Comparison of ENCODE assay signal across 8 cellular contexts in the genomic region with DNA sequence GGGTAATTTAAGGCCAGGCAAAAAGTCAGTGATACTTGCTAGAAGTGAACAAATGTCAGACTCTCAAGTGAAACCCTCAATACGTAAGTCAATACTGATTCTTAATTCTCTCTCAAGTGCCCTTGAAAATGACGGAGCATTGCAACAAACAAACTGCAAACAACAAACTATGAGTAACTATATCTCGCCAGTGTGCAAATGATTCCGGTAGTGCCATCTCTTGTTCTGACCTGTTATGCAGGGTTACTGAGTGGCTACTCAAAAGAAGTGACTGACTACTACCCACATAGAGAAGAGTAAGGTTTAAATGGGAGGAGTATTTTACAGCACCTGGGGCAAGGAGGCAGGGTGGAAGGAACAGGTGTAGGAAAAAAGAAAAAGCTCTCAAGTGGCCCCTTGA. TPM values are rescaled to one million over a fixed set of nuclear protein-coding genes. Genes with fewer than 3 reads are reported as not detected.
DNase-seq lines count a peak whose midpoint lies in the region; ATAC-seq, FAIRE-seq and TF ChIP-seq lines count a peak whose summit lies in the region.

No MANE protein-coding gene starts in this region.

- no peaks in the 10 kb centered on the region for H3K9me3 ChIP-seq in A549
- no peaks in the 10 kb centered on the region for H3K9me3 ChIP-seq in ascending aorta
- no peaks in the 10 kb centered on the region for H3K9me3 ChIP-seq in effector memory CD4-positive, alpha-beta T cell (ENCODE audit: control insufficient read depth, low read length)

- no peaks in the 10 kb centered on the region for H3K27me3 ChIP-seq in ascending aorta
- no peaks in the 10 kb centered on the region for H3K27me3 ChIP-seq in effector memory CD4-positive, alpha-beta T cell (replicated peaks; ENCODE audit: control insufficient read depth, insufficient read depth, low read length, poor library complexity, severe bottlenecking)

- CTCF ChIA-PET in A549 (lab: Yijun Ruan, JAX) = no interaction called here

- TF ChIP-seq EP300 in A549 (IDR thresholded peaks at IDR 0.05) = no peak

- FAIRE-seq in A549 (lab: Jason Lieb, UNC) = no peak

- no peak overlapping the region; the same call in 2 of the 3 replicates for H3K4me3 ChIP-seq in A549
- peak overlapping the region; percentile 80 to 98 for H3K4me3 ChIP-seq in ascending aorta
- no peak overlapping the region for H3K4me3 ChIP-seq in effector memory CD4-positive, alpha-beta T cell (ENCODE audit: insufficient read depth, low read depth, low read length, poor library complexity, severe bottlenecking)

- TF ChIP-seq POLR2A in A549 (IDR thresholded peaks at IDR 0.05; ENCODE audit: low read length) = no peak

- DNase-seq in A549 (ENCODE audit: low read depth in 1 of 2, low spot score in 1 of 2) (no peak), HuH-7.5 (ENCODE audit: low spot score) (peak; percentile 16), ascending aorta (ENCODE audit: low spot score in 2 of 2) (no peak), medulla oblongata (ENCODE audit: extremely low spot score) (peak; percentile 16), kidney glomerular epithelial cell (lab: John Stamatoyannopoulos, UW) (no peak)
- no peak for DNase-seq in effector memory CD4-positive, alpha-beta T cell

- POLR2A ChIA-PET in A549 (lab: Yijun Ruan, JAX) = no interaction called here

- TF ChIP-seq CTCF in A549 (IDR thresholded peaks at IDR 0.05) (no peak), ascending aorta (IDR thresholded peaks at IDR 0.05) (no peak)

- ATAC-seq in A549 (no peak), HG03442 (IDR thresholded peaks at IDR 0.05; ENCODE audit: unreplicated experiment) (no peak), HG02588 (IDR thresholded peaks at IDR 0.05; ENCODE audit: unreplicated experiment) (no peak)

- peaks cover 18% of the 10 kb centered on the region; the same call in 2 of the 3 replicates for H3K4me1 ChIP-seq in A549
- H3K4me1 ChIP-seq in ascending aorta = peaks cover 0 to 27% of the 10 kb centered on the region in 2 donors
- H3K4me1 ChIP-seq in effector memory CD4-positive, alpha-beta T cell (ENCODE audit: control insufficient read depth, insufficient read depth, low read length, poor library complexity, severe bottlenecking) = peaks cover 9% of the 10 kb centered on the region

- peak overlapping the region in 1 of 2 experiments; percentile 77; a peak in 1 of 6 replicates for H3K27ac ChIP-seq in A549
- peak overlapping the region; percentile 19 to 100 for H3K27ac ChIP-seq in ascending aorta
- H3K27ac ChIP-seq in effector memory CD4-positive, alpha-beta T cell (ENCODE audit: insufficient read depth, low read length, poor library complexity, severe bottlenecking) = no peak overlapping the region

- H3K36me3 ChIP-seq in ascending aorta = no peaks in the 10 kb centered on the region
- H3K36me3 ChIP-seq in effector memory CD4-positive, alpha-beta T cell (ENCODE audit: control insufficient read depth, insufficient read depth, low read length) = no peaks in the 10 kb centered on the region

- intact Hi-C loops in ascending aorta (cut with DNase I) = loop anchor here (10.0 kb wide), 4 partner anchors 879 to 1929 kb away; partner anchors contain the start of genes CREG1, DCAF6 and MPC2

- no peak for TF ChIP-seq RAD21 in A549 (conservative IDR thresholded peaks at IDR 0.05 in 1 of 2, IDR thresholded peaks at IDR 0.05 in 1 of 2)

- 95% methylated on average over 4 of the region's 4 CpGs for WGBS in A549 (ENCODE audit: missing lambda C conversion rate)

- peak overlapping the region; percentile 82 for H3K4me2 ChIP-seq in A549

TF ChIP-seq in A549, 52 proteins besides CTCF, POLR2A, EP300 and RAD21 (continues in another document):
- TF ChIP-seq REST (IDR thresholded peaks at IDR 0.05) = no peak
- TF ChIP-seq, protein P1, sequence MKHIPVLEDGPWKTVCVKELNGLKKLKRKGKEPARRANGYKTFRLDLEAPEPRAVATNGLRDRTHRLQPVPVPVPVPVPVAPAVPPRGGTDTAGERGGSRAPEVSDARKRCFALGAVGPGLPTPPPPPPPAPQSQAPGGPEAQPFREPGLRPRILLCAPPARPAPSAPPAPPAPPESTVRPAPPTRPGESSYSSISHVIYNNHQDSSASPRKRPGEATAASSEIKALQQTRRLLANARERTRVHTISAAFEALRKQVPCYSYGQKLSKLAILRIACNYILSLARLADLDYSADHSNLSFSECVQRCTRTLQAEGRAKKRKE (CRISPR knock-in tag; IDR thresholded peaks at IDR 0.05; ENCODE audit: low read depth) = no peak
- TF ChIP-seq MAX (IDR thresholded peaks at IDR 0.05) = no peak
- TF ChIP-seq HOXB13 (CRISPR knock-in tag; IDR thresholded peaks at IDR 0.05; ENCODE audit: low read depth) = no peak
- no peak for TF ChIP-seq NFE2L2 (conservative IDR thresholded peaks at IDR 0.05; ENCODE audit: low read length)
- no peak for TF ChIP-seq ZNF302 (CRISPR knock-in tag; IDR thresholded peaks at IDR 0.05)
- TF ChIP-seq ZSCAN20 (CRISPR knock-in tag; IDR thresholded peaks at IDR 0.05) = no peak
- no peak for TF ChIP-seq HOXA7 (CRISPR knock-in tag; IDR thresholded peaks at IDR 0.05)
- no peak for TF ChIP-seq PBX3 (IDR thresholded peaks at IDR 0.05)
- TF ChIP-seq HMGXB4 (CRISPR knock-in tag; IDR thresholded peaks at IDR 0.05; ENCODE audit: borderline replicate concordance) = no peak
- TF ChIP-seq HDAC2 (IDR thresholded peaks at IDR 0.05) = no peak

RNA-seq across cellular contexts. Expression of gene SLC19A2, which starts 1.6 kb away (rescaled TPM):
- 11.7 and 13.3 TPM in 2 replicates for polyA plus RNA-seq in A549 (2011; rRNA removed)
- polyA plus RNA-seq in A549 (2012; cell fraction: cytosol; rRNA removed) = 3.4 and 4.7 TPM in 2 replicates
- 4.7 and 5.7 TPM in 2 replicates for polyA plus RNA-seq in A549 (2012; cell fraction: nucleus; rRNA removed)
- 4.5 to 5.2 TPM (median 4.7 TPM) in 3 replicates for polyA plus RNA-seq in A549 (2017; fragmentation: RNase III; extraction: RNeasy Plus Mini Kit Qiagen cat#74134 plus additional on column Dnase treatment)
- 9.1 and 9.6 TPM in 2 replicates for polyA minus RNA-seq in A549 (2011; rRNA and poly(A)+ RNA removed)
- 36.7 TPM for total RNA-seq in ascending aorta

RNA-seq across cellular contexts. Expression of gene CCDC181, which starts 56.8 kb away (rescaled TPM):
- 0.26 and 0.35 TPM in 2 replicates for polyA plus RNA-seq in A549 (2011; rRNA removed)
- 0.03 and 0.07 TPM in 2 replicates for polyA plus RNA-seq in A549 (2012; cell fraction: cytosol; rRNA removed)
- polyA plus RNA-seq in A549 (2012; cell fraction: nucleus; rRNA removed) = not detected in 2 replicates
- polyA plus RNA-seq in A549 (2017; fragmentation: RNase III; extraction: RNeasy Plus Mini Kit Qiagen cat#74134 plus additional on column Dnase treatment) = 0.14 to 0.26 TPM (median 0.20 TPM) in 3 replicates
- 0.17 TPM in 1 of 2 replicates, not detected in the other for polyA minus RNA-seq in A549 (2011; rRNA and poly(A)+ RNA removed)
- not detected for total RNA-seq in ascending aorta

Comparison
In these comparisons a context has a peak if more than half of its experiments do, and no peak if none do; other contexts are left out.
1. DNase-seq: peak in HuH-7.5 (single experiment) and medulla oblongata (single experiment); none in A549 (0 of 2), ascending aorta (0 of 2), effector memory CD4-positive, alpha-beta T cell (0 of 3) and kidney glomerular epithelial cell (single experiment).
2. H3K4me3 ChIP-seq: peak in ascending aorta (2 of 2); none in A549 (single experiment) and effector memory CD4-positive, alpha-beta T cell (single experiment).